In the genomic region with DNA sequence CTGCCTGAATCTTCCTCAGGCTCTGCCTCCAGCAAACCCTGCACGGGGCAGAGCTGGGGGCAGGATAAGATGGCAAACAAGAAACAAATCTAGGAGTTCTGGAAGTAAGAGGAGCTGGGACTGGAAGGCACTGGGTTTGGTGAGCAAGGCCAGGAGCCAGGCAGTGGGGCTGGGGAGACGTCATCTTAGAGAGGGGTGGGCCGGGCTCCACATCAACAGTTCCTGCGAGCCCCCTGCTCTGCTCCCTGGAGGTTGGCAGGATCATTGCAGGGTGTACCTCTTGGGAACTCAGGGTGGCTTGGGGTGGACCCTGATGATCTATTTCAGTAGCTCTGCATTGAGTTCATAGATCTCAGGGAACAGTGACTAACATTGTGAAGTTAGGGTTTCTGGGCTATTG, we compare ENCODE assay signal across 17 cellular contexts.
DNase-seq lines count a peak whose midpoint lies in the region; ATAC-seq and TF ChIP-seq lines count a peak whose summit lies in the region.
"Had no signal": no experiment of that assay in that cellular context is flagged by ENCODE, and none has a peak within 500 bp of the region (broad histone marks: within the 10 kb centered on the region; RNA-seq: fewer than 3 reads in every experiment).

No MANE protein-coding gene starts in this region.

- no peak overlapping the region for H3K4me3 ChIP-seq in GM12864 (ENCODE audit: low read depth, low read length)
- H3K4me3 ChIP-seq: BLaER1 treated with 17β-estradiol and CSF1 and Interleukin-3, amounts not matched to agents 10 nM and 100 nM had no signal

- DNase-seq in GM12864 (ENCODE audit: low read depth) (no peak), NAMALWA (ENCODE audit: low spot score) (peak; percentile 16), iPS-NIHi7 (ENCODE audit: extremely low spot score) (peak; percentile 54), renal cortical epithelial cell (ENCODE audit: low read depth) (peak; percentile 1), SIG-M5 treated with dmso at 0.1 percent for 504 hours (lab: John Stamatoyannopoulos, UW; ENCODE audit: unreplicated experiment) (no peak)
- DNase-seq in activated CD4-positive, CD25-positive, alpha-beta regulatory T cell (lab: John Stamatoyannopoulos, UW), result no peak
- DNase-seq: DND-41, GF-D8, KG1, NCI-H1092 treated with DMSO at 0.1 percent for 48 hours, NCI-H1694, NCI-H2227 treated with DMSO at 0.1 percent for 48 hours, NCI-H524 had no signal

- ATAC-seq in GM21529 (IDR thresholded peaks at IDR 0.05; ENCODE audit: unreplicated experiment), result no peak
- ATAC-seq: HCT116, Panc1 had no signal

- peak; percentile 19 for TF ChIP-seq CTCF in GM12864 (IDR thresholded peaks at IDR 0.05; ENCODE audit: low read depth, low read length, missing control alignments)

Comparison
In these comparisons a context has a peak if more than half of its experiments do, and no peak if none do; other contexts are left out.
1. DNase-seq: peak in NAMALWA (single experiment), iPS-NIHi7 (single experiment) and renal cortical epithelial cell (single experiment); none in GM12864 (single experiment), SIG-M5 treated with dmso at 0.1 percent for 504 hours (single experiment) and activated CD4-positive, CD25-positive, alpha-beta regulatory T cell (0 of 4).